In the genomic region with DNA sequence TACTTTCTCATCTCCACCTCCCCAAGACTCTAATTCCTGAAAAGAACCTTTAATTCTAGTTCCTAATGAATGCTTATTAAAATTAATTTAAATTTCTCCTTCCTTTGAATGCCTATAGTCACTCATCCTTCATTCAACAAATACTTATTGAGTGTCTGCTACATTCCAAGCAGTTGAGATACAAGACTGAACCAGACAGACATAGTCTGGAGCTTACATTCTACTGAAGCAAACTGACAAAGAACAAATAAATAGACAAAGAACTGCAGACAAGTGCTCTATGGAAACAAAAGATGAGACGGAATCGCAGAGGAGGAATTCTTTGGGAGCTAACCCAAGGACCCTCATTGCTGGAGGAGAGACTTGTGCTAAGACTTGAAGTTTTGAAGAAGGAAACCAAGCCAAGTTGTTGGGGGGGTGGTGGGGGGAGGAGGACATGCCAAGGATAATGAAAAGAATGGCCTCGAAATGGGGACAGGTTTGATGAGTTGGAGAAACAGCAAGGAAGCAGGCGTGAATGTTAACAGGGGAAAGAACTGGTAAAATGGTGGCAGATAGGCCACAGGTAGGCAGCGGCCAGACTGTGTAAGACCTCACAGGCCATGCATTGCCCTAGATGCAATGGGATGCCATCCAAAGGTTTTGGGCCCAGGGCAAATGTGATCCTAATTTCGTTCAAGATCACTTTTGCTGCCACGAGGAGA, we compare ENCODE assay signal across 7 cellular contexts. TPM values are rescaled to one million over a fixed set of nuclear protein-coding genes. Genes with fewer than 3 reads are reported as not detected.
A peak's percentile ranks its signal among the peaks of the same experiment; 100 is the strongest.
DNase-seq lines count a peak whose midpoint lies in the region; ATAC-seq and TF ChIP-seq lines count a peak whose summit lies in the region.

No MANE protein-coding gene starts in this region.

- H3K36me3 Mint-ChIP-seq in T-helper 17 cell (ENCODE audit: low read depth) = peaks cover 9% of the 10 kb centered on the region

- TF ChIP-seq CTCF in HEK293 (tag by site-specific recombination; IDR thresholded peaks at IDR 0.05) (no peak), fibroblast of villous mesenchyme (IDR thresholded peaks at IDR 0.05; ENCODE audit: insufficient read depth, low read depth, low read length) (no peak), psoas muscle (IDR thresholded peaks at IDR 0.05) (no peak)

- H3K36me3 ChIP-seq in HEK293 (ENCODE audit: control insufficient read depth in 2 of 2, insufficient read depth in 1 of 2, low read length in 2 of 2) (peaks cover 34 to 40% of the 10 kb centered on the region in 2 experiments), psoas muscle (ENCODE audit: insufficient read depth in 1 of 2, low read depth in 1 of 2) (peaks cover 6 to 39% of the 10 kb centered on the region in 2 donors)

- H3K27ac ChIP-seq in HEK293 (ENCODE audit: extremely low read depth, low read depth, low read length) (peak overlapping the region; percentile 86; the same call in 1 of the 2 replicates), psoas muscle (peak overlapping the region; percentile 91)

- H3K9me3 ChIP-seq in HEK293 (ENCODE audit: control insufficient read depth, insufficient read depth, low read depth, low read length) (no peaks in the 10 kb centered on the region), T-helper 17 cell (ENCODE audit: control insufficient read depth, low read length, poor library complexity, severe bottlenecking) (no peaks in the 10 kb centered on the region), psoas muscle (no peaks in the 10 kb centered on the region)

- DNase-seq in T-helper 17 cell (no peak), fibroblast of villous mesenchyme (ENCODE audit: low read depth) (no peak), psoas muscle (no peak), NCI-H2029 treated with DMSO at 0.1 percent for 48 hours (lab: John Stamatoyannopoulos, UW) (no peak), hepatic stellate cell (ENCODE audit: low spot score) (no peak)

- peak overlapping the region; percentile 97 for H3K27ac Mint-ChIP-seq in T-helper 17 cell

- POLR2A ChIA-PET in HEK293 (lab: Yijun Ruan, JAX) = interaction anchor here (0.9 to 3.2 kb wide), 7 partner anchors 10 to 94 kb away, joined by 3 to 80 read pairs (median 3); a partner anchor contains a TSS

- 21 to 29% (median 26%) methylated on average over 7 of the region's 7 CpGs for WGBS in psoas muscle, 3 donors

- H3K27me3 Mint-ChIP-seq in T-helper 17 cell = no peaks in the 10 kb centered on the region

- H3K4me3 Mint-ChIP-seq in T-helper 17 cell = peak overlapping the region; percentile 98

- H3K4me1 Mint-ChIP-seq in T-helper 17 cell = peaks cover 36% of the 10 kb centered on the region

- no peaks in the 10 kb centered on the region for H3K27me3 ChIP-seq in psoas muscle (ENCODE audit: insufficient read depth in 3 of 3, low read length in 2 of 3)

- intact Hi-C loops in psoas muscle (cut with DNase I) = loop anchor here in 1 of 2 donors (1.0 to 10.0 kb wide), 3 partner anchors 9 to 349 kb away; a partner anchor contains a TSS

- H3K4me3 ChIP-seq in HEK293 (ENCODE audit: low read depth, low read length) (peak overlapping the region; percentile 79), fibroblast of villous mesenchyme (ENCODE audit: low read depth, low read length) (peak overlapping the region; percentile 82), psoas muscle (peak overlapping the region; percentile 99)

- CTCF ChIA-PET in HEK293 (lab: Yijun Ruan, JAX) = interaction anchor here (0.6 to 1.6 kb wide), 3 partner anchors 11 to 153 kb away, joined by 3 to 4 read pairs (median 3); no protein-coding TSS in a partner anchor

- H3K4me1 ChIP-seq in HEK293 (ENCODE audit: control insufficient read depth, insufficient read depth, low read length) (0 out of 2 replicates have a peak, but pooled peaks cover 2% of the 10 kb centered on the region), psoas muscle (peaks cover 20% of the 10 kb centered on the region)

- no peak for ATAC-seq in T-helper 17 cell
- ATAC-seq in psoas muscle = peak in 1 of 4 donors; percentile 6
- no peak for ATAC-seq in GM21737 (IDR thresholded peaks at IDR 0.05; ENCODE audit: unreplicated experiment)

TF ChIP-seq in HEK293, 187 proteins besides CTCF, POLR2A, EP300 and RAD21:
- TF ChIP-seq HOXC10 (CRISPR knock-in tag; IDR thresholded peaks at IDR 0.05) (0 out of 2 replicates have a peak, but pooled peaks have one; percentile 1), ZNF707 (tag by site-specific recombination; IDR thresholded peaks at IDR 0.05) (no peak), ZNF114 (tag by site-specific recombination; IDR thresholded peaks at IDR 0.05) (no peak), ZNF76 (tag by site-specific recombination; IDR thresholded peaks at IDR 0.05; ENCODE audit: borderline replicate concordance, low read depth) (no peak), ZBTB20 (tag by site-specific recombination; IDR thresholded peaks at IDR 0.05) (no peak), ZNF394 (tag by site-specific recombination; IDR thresholded peaks at IDR 0.05; ENCODE audit: borderline replicate concordance) (0 out of 2 replicates have a peak, but pooled peaks have one; percentile 10), ZFP37 (tag by site-specific recombination; IDR thresholded peaks at IDR 0.05) (no peak), ZNF350 (tag by site-specific recombination; IDR thresholded peaks at IDR 0.05) (no peak), ZNF549 (tag by site-specific recombination; IDR thresholded peaks at IDR 0.05) (no peak), ZNF623 (tag by site-specific recombination; IDR thresholded peaks at IDR 0.05) (no peak), ZNF10 (tag by site-specific recombination; IDR thresholded peaks at IDR 0.05) (no peak), ZNF701 (tag by site-specific recombination; IDR thresholded peaks at IDR 0.05) (no peak), TCF7L2 (IDR thresholded peaks at IDR 0.05; ENCODE audit: borderline replicate concordance, low read depth, low read length) (no peak), ZNF843 (tag by site-specific recombination; IDR thresholded peaks at IDR 0.05) (no peak), SCRT1 (tag by site-specific recombination; IDR thresholded peaks at IDR 0.05; ENCODE audit: borderline replicate concordance) (peak; percentile 74)
- TF ChIP-seq, protein P1, sequence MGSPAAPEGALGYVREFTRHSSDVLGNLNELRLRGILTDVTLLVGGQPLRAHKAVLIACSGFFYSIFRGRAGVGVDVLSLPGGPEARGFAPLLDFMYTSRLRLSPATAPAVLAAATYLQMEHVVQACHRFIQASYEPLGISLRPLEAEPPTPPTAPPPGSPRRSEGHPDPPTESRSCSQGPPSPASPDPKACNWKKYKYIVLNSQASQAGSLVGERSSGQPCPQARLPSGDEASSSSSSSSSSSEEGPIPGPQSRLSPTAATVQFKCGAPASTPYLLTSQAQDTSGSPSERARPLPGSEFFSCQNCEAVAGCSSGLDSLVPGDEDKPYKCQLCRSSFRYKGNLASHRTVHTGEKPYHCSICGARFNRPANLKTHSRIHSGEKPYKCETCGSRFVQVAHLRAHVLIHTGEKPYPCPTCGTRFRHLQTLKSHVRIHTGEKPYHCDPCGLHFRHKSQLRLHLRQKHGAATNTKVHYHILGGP (tag by site-specific recombination; IDR thresholded peaks at IDR 0.05) = no peak
- TF ChIP-seq, protein P2, sequence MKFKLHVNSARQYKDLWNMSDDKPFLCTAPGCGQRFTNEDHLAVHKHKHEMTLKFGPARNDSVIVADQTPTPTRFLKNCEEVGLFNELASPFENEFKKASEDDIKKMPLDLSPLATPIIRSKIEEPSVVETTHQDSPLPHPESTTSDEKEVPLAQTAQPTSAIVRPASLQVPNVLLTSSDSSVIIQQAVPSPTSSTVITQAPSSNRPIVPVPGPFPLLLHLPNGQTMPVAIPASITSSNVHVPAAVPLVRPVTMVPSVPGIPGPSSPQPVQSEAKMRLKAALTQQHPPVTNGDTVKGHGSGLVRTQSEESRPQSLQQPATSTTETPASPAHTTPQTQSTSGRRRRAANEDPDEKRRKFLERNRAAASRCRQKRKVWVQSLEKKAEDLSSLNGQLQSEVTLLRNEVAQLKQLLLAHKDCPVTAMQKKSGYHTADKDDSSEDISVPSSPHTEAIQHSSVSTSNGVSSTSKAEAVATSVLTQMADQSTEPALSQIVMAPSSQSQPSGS (tag by site-specific recombination; IDR thresholded peaks at IDR 0.05; ENCODE audit: low read depth) = no peak
- TF ChIP-seq, protein P3, sequence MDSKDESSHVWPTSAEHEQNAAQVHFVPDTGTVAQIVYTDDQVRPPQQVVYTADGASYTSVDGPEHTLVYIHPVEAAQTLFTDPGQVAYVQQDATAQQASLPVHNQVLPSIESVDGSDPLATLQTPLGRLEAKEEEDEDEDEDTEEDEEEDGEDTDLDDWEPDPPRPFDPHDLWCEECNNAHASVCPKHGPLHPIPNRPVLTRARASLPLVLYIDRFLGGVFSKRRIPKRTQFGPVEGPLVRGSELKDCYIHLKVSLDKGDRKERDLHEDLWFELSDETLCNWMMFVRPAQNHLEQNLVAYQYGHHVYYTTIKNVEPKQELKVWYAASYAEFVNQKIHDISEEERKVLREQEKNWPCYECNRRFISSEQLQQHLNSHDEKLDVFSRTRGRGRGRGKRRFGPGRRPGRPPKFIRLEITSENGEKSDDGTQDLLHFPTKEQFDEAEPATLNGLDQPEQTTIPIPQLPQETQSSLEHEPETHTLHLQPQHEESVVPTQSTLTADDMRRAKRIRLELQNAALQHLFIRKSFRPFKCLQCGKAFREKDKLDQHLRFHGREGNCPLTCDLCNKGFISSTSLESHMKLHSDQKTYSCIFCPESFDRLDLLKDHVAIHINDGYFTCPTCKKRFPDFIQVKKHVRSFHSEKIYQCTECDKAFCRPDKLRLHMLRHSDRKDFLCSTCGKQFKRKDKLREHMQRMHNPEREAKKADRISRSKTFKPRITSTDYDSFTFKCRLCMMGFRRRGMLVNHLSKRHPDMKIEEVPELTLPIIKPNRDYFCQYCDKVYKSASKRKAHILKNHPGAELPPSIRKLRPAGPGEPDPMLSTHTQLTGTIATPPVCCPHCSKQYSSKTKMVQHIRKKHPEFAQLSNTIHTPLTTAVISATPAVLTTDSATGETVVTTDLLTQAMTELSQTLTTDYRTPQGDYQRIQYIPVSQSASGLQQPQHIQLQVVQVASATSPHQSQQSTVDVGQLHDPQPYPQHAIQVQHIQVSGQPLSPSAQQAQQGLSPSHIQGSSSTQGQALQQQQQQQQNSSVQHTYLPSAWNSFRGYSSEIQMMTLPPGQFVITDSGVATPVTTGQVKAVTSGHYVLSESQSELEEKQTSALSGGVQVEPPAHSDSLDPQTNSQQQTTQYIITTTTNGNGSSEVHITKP (tag by site-specific recombination; IDR thresholded peaks at IDR 0.05) = 0 out of 2 replicates have a peak, but pooled peaks have one; percentile 3

RNA-seq across cellular contexts. Expression of a gene that starts 9.7 kb away (rescaled TPM):
- total RNA-seq in T-helper 17 cell (10 to 100 TPM; 27.0 to 30.4 TPM), fibroblast of villous mesenchyme (29.0 and 45.8 TPM in 2 replicates), psoas muscle (10 to 100 TPM in 3 of 4 donors, 1 to 10 TPM in 1; 5.5 to 15.5 (median 11.8) TPM)
- 10 to 100 TPM in 1 of 3 donors, 1 to 10 TPM in 2; 6.6 to 11.2 (median 9.9) TPM for polyA plus RNA-seq in psoas muscle

RNA-seq across cellular contexts. Expression of a gene that starts 25.8 kb away (rescaled TPM):
- total RNA-seq in T-helper 17 cell = 100 to 1,000 TPM; 339 to 429 TPM
- total RNA-seq in fibroblast of villous mesenchyme = 460 and 702 TPM in 2 replicates
- 100 to 1,000 TPM in 3 of 4 donors, 10 to 100 TPM in 1; 85.7 to 137 (median 126) TPM for total RNA-seq in psoas muscle
- 100 to 1,000 TPM; 118 to 238 (median 129) TPM for polyA plus RNA-seq in psoas muscle
